Comparison of ENCODE assay signal across 17 cellular contexts in genomic region chr5:38329132-38329715, GRCh38.
DNase-seq lines count a peak whose midpoint lies in the region; ATAC-seq, FAIRE-seq and TF ChIP-seq lines count a peak whose summit lies in the region.
"Had no signal": no experiment of that assay in that cellular context is flagged by ENCODE, and none has a peak within 500 bp of the region (broad histone marks: within the 10 kb centered on the region; RNA-seq: fewer than 3 reads in every experiment).

No MANE protein-coding gene starts in this region.

- TF ChIP-seq POLR2A in A549 (IDR thresholded peaks at IDR 0.05; ENCODE audit: low read length): no peak

- no peak overlapping the region for H3K4me3 Mint-ChIP-seq in activated naive CD8-positive, alpha-beta T cell treated with anti-CD3 and anti-CD28 coated beads, Interleukin-2, amount 50 U/mL, for 24 hours
- H3K4me3 Mint-ChIP-seq in activated CD8-positive, alpha-beta memory T cell treated with anti-CD3 and anti-CD28 coated beads, Interleukin-2, amount 10 ng/mL, durations not matched to agents 7 days and 5 days: no peak overlapping the region
- H3K4me3 Mint-ChIP-seq: activated naive CD8-positive, alpha-beta T cell treated with anti-CD3 and anti-CD28 coated beads, Interleukin-2, amount 10 ng/mL, durations not matched to agents 7 days and 5 days; type B pancreatic cell had no signal

- TF ChIP-seq RAD21 in A549 (conservative IDR thresholded peaks at IDR 0.05 in 1 of 2, IDR thresholded peaks at IDR 0.05 in 1 of 2): no peak

- H3K9me3 ChIP-seq in A549 (no peaks in the 10 kb centered on the region), HEK293 (ENCODE audit: control insufficient read depth, insufficient read depth, low read depth, low read length) (no peaks in the 10 kb centered on the region; the same call in 1 of the 2 replicates)
- H3K9me3 ChIP-seq: psoas muscle had no signal

- H3K27me3 Mint-ChIP-seq in activated naive CD8-positive, alpha-beta T cell treated with anti-CD3 and anti-CD28 coated beads, Interleukin-2, amount 50 U/mL, for 24 hours: no peaks in the 10 kb centered on the region
- no peaks in the 10 kb centered on the region for H3K27me3 Mint-ChIP-seq in activated CD8-positive, alpha-beta memory T cell treated with anti-CD3 and anti-CD28 coated beads, Interleukin-2, amount 10 ng/mL, durations not matched to agents 7 days and 5 days
- H3K27me3 Mint-ChIP-seq: activated naive CD8-positive, alpha-beta T cell treated with anti-CD3 and anti-CD28 coated beads, Interleukin-2, amount 10 ng/mL, durations not matched to agents 7 days and 5 days; type B pancreatic cell had no signal

- CTCF ChIA-PET in A549 (lab: Yijun Ruan, JAX) (no interaction called here), HEK293 (lab: Yijun Ruan, JAX) (interaction anchor here (1.2 kb wide), 1 partner anchor 63 kb away, joined by 9 read pairs; no protein-coding TSS in a partner anchor)
- CTCF ChIA-PET in activated CD8-positive, alpha-beta memory T cell treated with anti-CD3 and anti-CD28 coated beads, Interleukin-2, amount 10 ng/mL, durations not matched to agents 7 days and 5 days (lab: Charles Lee): interaction anchor here (0.6 kb wide), 1 partner anchor 1714 kb away, joined by 3 read pairs; no protein-coding TSS in a partner anchor

- FAIRE-seq in A549 (lab: Jason Lieb, UNC): no peak

- H3K36me3 Mint-ChIP-seq in activated naive CD8-positive, alpha-beta T cell treated with anti-CD3 and anti-CD28 coated beads, Interleukin-2, amount 50 U/mL, for 24 hours (ENCODE audit: low read depth): no peaks in the 10 kb centered on the region
- no peaks in the 10 kb centered on the region for H3K36me3 Mint-ChIP-seq in activated CD8-positive, alpha-beta memory T cell treated with anti-CD3 and anti-CD28 coated beads, Interleukin-2, amount 10 ng/mL, durations not matched to agents 7 days and 5 days
- H3K36me3 Mint-ChIP-seq: activated naive CD8-positive, alpha-beta T cell treated with anti-CD3 and anti-CD28 coated beads, Interleukin-2, amount 10 ng/mL, durations not matched to agents 7 days and 5 days; type B pancreatic cell had no signal

- ATAC-seq in A549 (peak in 1 of 2 experiments; percentile 88; a peak in 3 of 6 replicates), foreskin keratinocyte (peak; percentile 73), omental fat pad (ENCODE audit: low FRiP score) (no peak), GM19395 (IDR thresholded peaks at IDR 0.05; ENCODE audit: unreplicated experiment) (no peak)
- ATAC-seq in activated naive CD8-positive, alpha-beta T cell treated with anti-CD3 and anti-CD28 coated beads, Interleukin-2, amount 50 U/mL, for 24 hours: no peak
- ATAC-seq in activated CD8-positive, alpha-beta memory T cell treated with anti-CD3 and anti-CD28 coated beads, Interleukin-2, amount 10 ng/mL, durations not matched to agents 7 days and 5 days: no peak
- ATAC-seq: left cardiac atrium, psoas muscle had no signal

- H3K36me3 ChIP-seq in HEK293 (ENCODE audit: control insufficient read depth in 2 of 2, insufficient read depth in 1 of 2, low read length in 2 of 2): no peaks in the 10 kb centered on the region

- POLR2A ChIA-PET in A549 (lab: Yijun Ruan, JAX) (interaction anchor here (0.7 kb wide), 1 partner anchor 517 kb away, joined by 3 read pairs; no protein-coding TSS in a partner anchor), HEK293 (lab: Yijun Ruan, JAX) (no interaction called here)

- peaks cover 9% of the 10 kb centered on the region; the same call in 2 of the 3 replicates for H3K4me1 ChIP-seq in A549
- no peaks in the 10 kb centered on the region for H3K4me1 ChIP-seq in HEK293 (ENCODE audit: control insufficient read depth, insufficient read depth, low read length)
- H3K4me1 ChIP-seq in foreskin keratinocyte: no peaks in the 10 kb centered on the region
- H3K4me1 ChIP-seq: psoas muscle had no signal

- DNase-seq in A549 (ENCODE audit: low read depth in 1 of 2, low spot score in 1 of 2): peak; percentile 11 to 46
- peak; percentile 35 for DNase-seq in T1000 (lab: John Stamatoyannopoulos, UW)
- peak; percentile 22 to 64 for DNase-seq in foreskin keratinocyte
- no peak for DNase-seq in activated naive CD8-positive, alpha-beta T cell treated with anti-CD3 and anti-CD28 coated beads, Interleukin-2, amount 50 U/mL, for 24 hours
- no peak for DNase-seq in activated CD8-positive, alpha-beta memory T cell treated with anti-CD3 and anti-CD28 coated beads, Interleukin-2, amount 10 ng/mL, durations not matched to agents 7 days and 5 days
- no peak for DNase-seq in omental fat pad (ENCODE audit: low spot score)
- DNase-seq: activated naive CD8-positive, alpha-beta T cell treated with anti-CD3 and anti-CD28 coated beads, Interleukin-2, amount 10 ng/mL, durations not matched to agents 7 days and 5 days; DMS 273 treated with DMSO at 0.1 percent for 48 hours; left cardiac atrium; NCI-H187; NCI-H69; psoas muscle; stimulated activated CD4-positive, alpha-beta T cell treated with anti-CD3 and anti-CD28 coated beads, Interleukin-2, amount 100 ng/mL, for 24 hours had no signal

- H3K27ac ChIP-seq in A549: no peak overlapping the region
- no peak overlapping the region for H3K27ac ChIP-seq in HEK293 (ENCODE audit: extremely low read depth, low read depth, low read length)
- H3K27ac ChIP-seq in foreskin keratinocyte: no peak overlapping the region
- H3K27ac ChIP-seq: KMS-11, psoas muscle had no signal

- 43% methylated on average over 5 of the region's 5 CpGs for WGBS in A549 (ENCODE audit: missing lambda C conversion rate)

- H3K4me2 ChIP-seq in A549: peak overlapping the region; percentile 27; the same call in 1 of the 3 replicates
- H3K4me2 ChIP-seq: KMS-11 had no signal

- TF ChIP-seq EP300 in A549 (IDR thresholded peaks at IDR 0.05): no peak

- no peak for TF ChIP-seq CTCF in A549 (IDR thresholded peaks at IDR 0.05)
- TF ChIP-seq CTCF in HEK293 (tag by site-specific recombination; IDR thresholded peaks at IDR 0.05): no peak
- TF ChIP-seq CTCF in foreskin keratinocyte (conservative IDR thresholded peaks at IDR 0.05): no peak
- no peak for TF ChIP-seq CTCF in omental fat pad (IDR thresholded peaks at IDR 0.05)

- no peaks in the 10 kb centered on the region for H3K27me3 ChIP-seq in foreskin keratinocyte

- H3K4me3 ChIP-seq in A549 (no peak overlapping the region), HEK293 (ENCODE audit: low read depth, low read length) (no peak overlapping the region)
- H3K4me3 ChIP-seq: psoas muscle had no signal

- H3K4me1 Mint-ChIP-seq in activated naive CD8-positive, alpha-beta T cell treated with anti-CD3 and anti-CD28 coated beads, Interleukin-2, amount 50 U/mL, for 24 hours: no peaks in the 10 kb centered on the region
- H3K4me1 Mint-ChIP-seq in activated CD8-positive, alpha-beta memory T cell treated with anti-CD3 and anti-CD28 coated beads, Interleukin-2, amount 10 ng/mL, durations not matched to agents 7 days and 5 days: no peaks in the 10 kb centered on the region
- H3K4me1 Mint-ChIP-seq: activated naive CD8-positive, alpha-beta T cell treated with anti-CD3 and anti-CD28 coated beads, Interleukin-2, amount 10 ng/mL, durations not matched to agents 7 days and 5 days had no signal

- H3K27ac Mint-ChIP-seq in activated naive CD8-positive, alpha-beta T cell treated with anti-CD3 and anti-CD28 coated beads, Interleukin-2, amount 50 U/mL, for 24 hours: no peak overlapping the region
- no peak overlapping the region for H3K27ac Mint-ChIP-seq in activated CD8-positive, alpha-beta memory T cell treated with anti-CD3 and anti-CD28 coated beads, Interleukin-2, amount 10 ng/mL, durations not matched to agents 7 days and 5 days
- H3K27ac Mint-ChIP-seq: activated naive CD8-positive, alpha-beta T cell treated with anti-CD3 and anti-CD28 coated beads, Interleukin-2, amount 10 ng/mL, durations not matched to agents 7 days and 5 days; type B pancreatic cell had no signal

- peaks cover 7% of the 10 kb centered on the region for H3K9me3 Mint-ChIP-seq in activated naive CD8-positive, alpha-beta T cell treated with anti-CD3 and anti-CD28 coated beads, Interleukin-2, amount 50 U/mL, for 24 hours
- H3K9me3 Mint-ChIP-seq in activated CD8-positive, alpha-beta memory T cell treated with anti-CD3 and anti-CD28 coated beads, Interleukin-2, amount 10 ng/mL, durations not matched to agents 7 days and 5 days (ENCODE audit: low read depth): no peaks in the 10 kb centered on the region
- H3K9me3 Mint-ChIP-seq: activated naive CD8-positive, alpha-beta T cell treated with anti-CD3 and anti-CD28 coated beads, Interleukin-2, amount 10 ng/mL, durations not matched to agents 7 days and 5 days; type B pancreatic cell had no signal

TF ChIP-seq in A549, 52 proteins besides CTCF, POLR2A, EP300 and RAD21:
- TF ChIP-seq JUNB (IDR thresholded peaks at IDR 0.05) (peak; percentile 46; the same call in 1 of the 2 replicates), E2F6 (IDR thresholded peaks at IDR 0.05; ENCODE audit: borderline replicate concordance, low read depth) (no peak), FOSL2 (IDR thresholded peaks at IDR 0.05) (no peak), FOSL2 (CRISPR knock-in tag; IDR thresholded peaks at IDR 0.05) (0 out of 2 replicates have a peak, but pooled peaks have one; percentile 35)

TF ChIP-seq in HEK293, 187 proteins besides CTCF, POLR2A, EP300 and RAD21 (continues in another document):
- no peak for TF ChIP-seq ZNF157 (tag by site-specific recombination; IDR thresholded peaks at IDR 0.05)
- TF ChIP-seq ZNF654 (tag by site-specific recombination; IDR thresholded peaks at IDR 0.05; ENCODE audit: low read depth): 0 out of 2 replicates have a peak, but pooled peaks have one; percentile 3

Comparison
In these comparisons a context has a peak if more than half of its experiments do, and no peak if none do; other contexts are left out.
1. DNase-seq: peak in A549 (2 of 2), T1000 (single experiment) and foreskin keratinocyte (2 of 2); none in activated naive CD8-positive, alpha-beta T cell treated with anti-CD3 and anti-CD28 coated beads, Interleukin-2, amount 50 U/mL, for 24 hours (single experiment), activated CD8-positive, alpha-beta memory T cell treated with anti-CD3 and anti-CD28 coated beads, Interleukin-2, amount 10 ng/mL, durations not matched to agents 7 days and 5 days (single experiment) and omental fat pad (single experiment).
2. Of the 5 proteins assayed by ChIP-seq in both HEK293 and A549: peak only in HEK293: REST; only in A549: none; in both: none; in neither: 4.